Comparison of ENCODE assay signal across 9 cellular contexts in the genomic region with DNA sequence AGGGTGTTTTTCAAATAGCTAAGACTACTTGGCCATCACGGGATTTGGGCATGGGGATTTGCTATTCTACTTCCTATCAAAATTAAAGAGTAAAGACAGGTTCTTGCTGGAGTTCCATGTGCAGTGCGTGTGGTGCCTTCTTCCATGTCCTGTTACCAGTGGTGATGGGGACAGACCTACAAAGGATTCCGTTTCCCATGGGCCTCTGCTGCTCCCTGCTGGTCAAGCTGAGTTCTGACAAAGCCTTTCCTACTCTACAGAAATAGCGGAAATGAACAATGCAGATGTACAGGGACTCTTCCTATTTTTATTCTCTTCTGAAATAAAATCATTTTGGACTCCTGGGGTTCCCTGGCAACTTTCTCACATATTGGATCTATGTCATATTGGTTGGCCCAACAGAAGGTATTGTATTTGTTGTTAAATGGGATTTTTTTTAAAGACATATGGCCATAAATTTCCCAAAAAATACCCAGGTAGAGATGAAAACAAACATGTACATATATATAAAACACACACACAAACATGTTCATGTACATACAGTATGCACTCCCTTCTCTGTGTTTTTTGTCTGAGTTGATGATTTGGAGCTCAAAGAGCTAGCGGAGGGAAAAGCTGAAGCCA.
DNase-seq lines count a peak whose midpoint lies in the region; ATAC-seq, FAIRE-seq and TF ChIP-seq lines count a peak whose summit lies in the region.
"Had no signal": no experiment of that assay in that cellular context is flagged by ENCODE, and none has a peak within 500 bp of the region (broad histone marks: within the 10 kb centered on the region; RNA-seq: fewer than 3 reads in every experiment).

No MANE protein-coding gene starts in this region.

- peak; percentile 26 for TF ChIP-seq CTCF in Calu3 (IDR thresholded peaks at IDR 0.05; ENCODE audit: unreplicated experiment)
- peak; percentile 73 to 89 (median 81) for TF ChIP-seq CTCF in H1 (IDR thresholded peaks at IDR 0.05; ENCODE audit: control extremely low read depth in 1 of 3, insufficient read depth in 1 of 3, low read depth in 1 of 3, low read length in 3 of 3)

- no peak overlapping the region for H3K23ac ChIP-seq in H1 (ENCODE audit: insufficient read length)

- POLR2A ChIA-PET in activated CD8-positive, alpha-beta T cell treated with anti-CD3 and anti-CD28 coated beads, Interleukin-2, amount 10 ng/mL, durations not matched to agents 7 days and 5 days (lab: Charles Lee), result no interaction called here
- POLR2A ChIA-PET in H1 (lab: Charles Lee; ENCODE audit: partially characterized antibody), result interaction anchor here (0.9 kb wide), 1 partner anchor 364 kb away, joined by 3 read pairs; no protein-coding TSS in a partner anchor

- H2BK120ac ChIP-seq in H1 (replicated peaks; ENCODE audit: low read depth, low read length), result no peak overlapping the region

- H3K9me3 ChIP-seq in H1 (ENCODE audit: insufficient read depth in 2 of 2, low read depth in 1 of 2, low read length in 1 of 2), result no peaks in the 10 kb centered on the region
- H3K9me3 ChIP-seq in mesodermal cell (ENCODE audit: control insufficient read depth, low read length), result no peaks in the 10 kb centered on the region

- H3K9ac ChIP-seq in H1 (replicated peaks in 1 of 4; ENCODE audit: extremely low read depth in 1 of 4, low read depth in 3 of 4, low read length in 3 of 4), result no peak overlapping the region

- CTCF ChIA-PET in Calu3 (lab: Charles Lee) (interaction anchor here (1.0 kb wide), 1 partner anchor 170 kb away, joined by 3 read pairs; no protein-coding TSS in a partner anchor), H1 (lab: Charles Lee; ENCODE audit: partially characterized antibody) (interaction anchor here (0.5 to 2.9 kb wide), 42 partner anchors 8 to 397 kb away, joined by 3 to 11 read pairs (median 4); no protein-coding TSS in a partner anchor)
- CTCF ChIA-PET in activated CD8-positive, alpha-beta T cell treated with anti-CD3 and anti-CD28 coated beads, Interleukin-2, amount 10 ng/mL, durations not matched to agents 7 days and 5 days (lab: Charles Lee), result interaction anchor here (0.6 to 4.1 kb wide), 24 partner anchors 8 to 985 kb away, joined by 3 to 26 read pairs (median 4); no protein-coding TSS in a partner anchor

- H3K14ac ChIP-seq in H1 (ENCODE audit: insufficient read length), result no peak overlapping the region

- no peak overlapping the region for H3K18ac ChIP-seq in H1 (ENCODE audit: extremely low read depth, low read length)

- no peak overlapping the region for H2BK5ac ChIP-seq in H1 (ENCODE audit: low read depth, low read length)

- H4K5ac ChIP-seq in H1 (ENCODE audit: insufficient read length, low read depth, low read length), result no peak overlapping the region

- H3K36me3 ChIP-seq in H1 (ENCODE audit: control insufficient read depth in 2 of 4, insufficient read depth in 4 of 4, low read length in 3 of 4) (no peaks in the 10 kb centered on the region), mesodermal cell (ENCODE audit: control insufficient read depth, insufficient read depth, low read length) (peaks cover 43% of the 10 kb centered on the region)

- H4K20me1 ChIP-seq in H1 (replicated peaks in 1 of 2; ENCODE audit: control insufficient read depth in 1 of 2, insufficient read depth in 2 of 2, low read length in 2 of 2), result no peaks in the 10 kb centered on the region

- no peak overlapping the region for H3K4me3 Mint-ChIP-seq in Calu3 (ENCODE audit: low read depth, unreplicated experiment)
- no peak overlapping the region for H3K4me3 Mint-ChIP-seq in activated CD8-positive, alpha-beta T cell treated with anti-CD3 and anti-CD28 coated beads, Interleukin-2, amount 10 ng/mL, durations not matched to agents 7 days and 5 days
- no peak overlapping the region for H3K4me3 Mint-ChIP-seq in stimulated activated memory B cell treated with anti-CD40 and anti-IgM and Interleukin-4, amounts not matched to agents 10 μg/mL and 1 μg/mL and 100 μg/mL, for 72 hours
- H3K4me3 Mint-ChIP-seq: dendritic cell treated with granulocyte-macrophage colony-stimulating factor and Interleukin-4, amounts not matched to agents 40 ng/mL and 50 ng/mL, for 4 days had no signal

- H3K27me3 Mint-ChIP-seq in Calu3 (ENCODE audit: unreplicated experiment), result no peaks in the 10 kb centered on the region
- no peaks in the 10 kb centered on the region for H3K27me3 Mint-ChIP-seq in activated CD8-positive, alpha-beta T cell treated with anti-CD3 and anti-CD28 coated beads, Interleukin-2, amount 10 ng/mL, durations not matched to agents 7 days and 5 days (ENCODE audit: low read depth)
- no peaks in the 10 kb centered on the region for H3K27me3 Mint-ChIP-seq in stimulated activated memory B cell treated with anti-CD40 and anti-IgM and Interleukin-4, amounts not matched to agents 10 μg/mL and 1 μg/mL and 100 μg/mL, for 72 hours

- DNase-seq in Calu3 (peak; percentile 54), NCI-H82 treated with DMSO at 0.1 percent for 48 hours (lab: John Stamatoyannopoulos, UW; ENCODE audit: unreplicated experiment) (peak; percentile 46), H1 (ENCODE audit: low read depth in 1 of 2, low spot score in 2 of 2) (peak in 1 of 2 experiments; percentile 87)
- peak; percentile 69 for DNase-seq in activated CD8-positive, alpha-beta T cell treated with anti-CD3 and anti-CD28 coated beads, Interleukin-2, amount 10 ng/mL, durations not matched to agents 7 days and 5 days

- 39% methylated on average over 5 of the region's 5 CpGs; no CpG with 5 or more reads in 1 of the 2 experiments for WGBS in H1 (ENCODE audit: extremely low coverage in 1 of 2, insufficient coverage in 1 of 2, insufficient read length in 1 of 2, insufficient replicate concordance in 2 of 2, low coverage in 1 of 2, low lambda C conversion rate in 2 of 2, missing lambda C conversion rate in 1 of 2), 2 experiments
- WGBS in mesodermal cell (ENCODE audit: insufficient coverage in 2 of 2), 2 experiments, result 17 to 30% methylated on average over 2 of the region's 5 CpGs

- intact Hi-C loops in Calu3 (cut with micrococcal nuclease; ENCODE audit: unreplicated experiment), result loop anchor here (5.0 to 10.0 kb wide), 2 partner anchors 189 to 998 kb away; no protein-coding TSS in a partner anchor

- no peak overlapping the region for H3K56ac ChIP-seq in H1 (replicated peaks; ENCODE audit: insufficient read length, low read depth, low read length)

- peak; percentile 95 for FAIRE-seq in H1 (lab: Jason Lieb, UNC)

- no peaks in the 10 kb centered on the region for H3K36me3 Mint-ChIP-seq in Calu3 (ENCODE audit: insufficient read depth, unreplicated experiment)
- H3K36me3 Mint-ChIP-seq in activated CD8-positive, alpha-beta T cell treated with anti-CD3 and anti-CD28 coated beads, Interleukin-2, amount 10 ng/mL, durations not matched to agents 7 days and 5 days (ENCODE audit: low read depth), result peaks cover 23% of the 10 kb centered on the region
- H3K36me3 Mint-ChIP-seq in stimulated activated memory B cell treated with anti-CD40 and anti-IgM and Interleukin-4, amounts not matched to agents 10 μg/mL and 1 μg/mL and 100 μg/mL, for 72 hours, result peaks cover 20% of the 10 kb centered on the region

- no TSS peak for BruUV-seq in Calu3 (replicated peaks; lab: Mats Ljungman, UMichigan)

- H3K4me1 ChIP-seq in H1 (replicated peaks in 1 of 4; ENCODE audit: control insufficient read depth in 3 of 4, insufficient read depth in 4 of 4, low read length in 3 of 4) (peaks cover 0 to 2% (median under 1%) of the 10 kb centered on the region in 4 experiments; a peak in 3 of 7 replicates), mesodermal cell (ENCODE audit: control insufficient read depth, insufficient read depth, low read length, poor library complexity, severe bottlenecking) (peaks cover 9% of the 10 kb centered on the region)

- TF ChIP-seq RAD21 in H1 (IDR thresholded peaks at IDR 0.05 in 1 of 2, conservative IDR thresholded peaks at IDR 0.05 in 1 of 2; ENCODE audit: low read depth in 2 of 2, low read length in 2 of 2), result peak; percentile 91 to 93

- no peak overlapping the region for H2BK12ac ChIP-seq in H1 (ENCODE audit: low read depth, low read length)

- no peak overlapping the region for H2BK15ac ChIP-seq in H1 (ENCODE audit: low read length)

- no peaks in the 10 kb centered on the region for H3K79me1 ChIP-seq in H1 (ENCODE audit: low read depth, low read length)

- no peak overlapping the region for H3K4ac ChIP-seq in H1 (replicated peaks; ENCODE audit: insufficient read length, low read depth, low read length)

- TF ChIP-seq POLR2A in H1 (IDR thresholded peaks at IDR 0.05; ENCODE audit: control extremely low read depth in 1 of 2, low read depth in 2 of 2, low read length in 2 of 2), result no peak

- no peak overlapping the region for H3K4me2 ChIP-seq in H1 (ENCODE audit: insufficient read depth in 1 of 2, low read depth in 2 of 2, low read length in 2 of 2)

- H3K27ac ChIP-seq in H1 (ENCODE audit: low read depth, low read length) (no peak overlapping the region), mesodermal cell (ENCODE audit: low read depth, low read length, severe bottlenecking) (peak overlapping the region; percentile 17)

- H4K91ac ChIP-seq in H1 (replicated peaks; ENCODE audit: insufficient read length, low read length), result no peak overlapping the region

- H2BK20ac ChIP-seq in H1 (ENCODE audit: low read length), result no peak overlapping the region

- H3K9me3 Mint-ChIP-seq in Calu3 (ENCODE audit: low read depth, unreplicated experiment), result no peaks in the 10 kb centered on the region
- no peaks in the 10 kb centered on the region for H3K9me3 Mint-ChIP-seq in activated CD8-positive, alpha-beta T cell treated with anti-CD3 and anti-CD28 coated beads, Interleukin-2, amount 10 ng/mL, durations not matched to agents 7 days and 5 days (ENCODE audit: insufficient read depth)
- no peaks in the 10 kb centered on the region for H3K9me3 Mint-ChIP-seq in stimulated activated memory B cell treated with anti-CD40 and anti-IgM and Interleukin-4, amounts not matched to agents 10 μg/mL and 1 μg/mL and 100 μg/mL, for 72 hours
- H3K9me3 Mint-ChIP-seq: dendritic cell treated with granulocyte-macrophage colony-stimulating factor and Interleukin-4, amounts not matched to agents 40 ng/mL and 50 ng/mL, for 4 days had no signal

- peak; percentile 89 for ATAC-seq in GM19468 (IDR thresholded peaks at IDR 0.05; ENCODE audit: extremely low read depth, unreplicated experiment)
- peak; percentile 84 for ATAC-seq in HG03571 (IDR thresholded peaks at IDR 0.05; ENCODE audit: unreplicated experiment)
- ATAC-seq in activated CD8-positive, alpha-beta T cell treated with anti-CD3 and anti-CD28 coated beads, Interleukin-2, amount 10 ng/mL, durations not matched to agents 7 days and 5 days, result peak; percentile 77
- peak; percentile 88 for ATAC-seq in stimulated activated memory B cell treated with anti-CD40 and anti-IgM and Interleukin-4, amounts not matched to agents 10 μg/mL and 1 μg/mL and 100 μg/mL, for 72 hours

- H3K4me3 ChIP-seq in H1 (ENCODE audit: extremely low read depth in 1 of 4, insufficient read depth in 2 of 4, low read depth in 3 of 4, low read length in 4 of 4) (no peak overlapping the region), mesodermal cell (ENCODE audit: extremely low read depth, insufficient read depth, low read length, poor library complexity, severe bottlenecking) (no peak overlapping the region)

- H2AK5ac ChIP-seq in H1 (ENCODE audit: low read depth, low read length), result no peak overlapping the region

- H3K23me2 ChIP-seq in H1 (ENCODE audit: low read depth, low read length), result no peaks in the 10 kb centered on the region

- no peak overlapping the region for H2AFZ ChIP-seq in H1 (ENCODE audit: low read length)

- TF ChIP-seq EP300 in H1 (IDR thresholded peaks at IDR 0.05; ENCODE audit: borderline replicate concordance in 1 of 2, low read depth in 2 of 2, low read length in 2 of 2), result no peak

- H4K8ac ChIP-seq in H1 (ENCODE audit: extremely low read depth, insufficient read depth, low read length), result no peak overlapping the region

- H3K79me2 ChIP-seq in H1 (ENCODE audit: control insufficient read depth in 1 of 2, insufficient read depth in 2 of 2, low read length in 2 of 2), result no peaks in the 10 kb centered on the region

- no peak overlapping the region for H3K27ac Mint-ChIP-seq in Calu3 (ENCODE audit: unreplicated experiment)
- H3K27ac Mint-ChIP-seq in activated CD8-positive, alpha-beta T cell treated with anti-CD3 and anti-CD28 coated beads, Interleukin-2, amount 10 ng/mL, durations not matched to agents 7 days and 5 days, result no peak overlapping the region
- H3K27ac Mint-ChIP-seq in stimulated activated memory B cell treated with anti-CD40 and anti-IgM and Interleukin-4, amounts not matched to agents 10 μg/mL and 1 μg/mL and 100 μg/mL, for 72 hours, result no peak overlapping the region
- H3K27ac Mint-ChIP-seq: dendritic cell treated with granulocyte-macrophage colony-stimulating factor and Interleukin-4, amounts not matched to agents 40 ng/mL and 50 ng/mL, for 4 days had no signal

- no peaks in the 10 kb centered on the region for H3K4me1 Mint-ChIP-seq in Calu3 (ENCODE audit: low read depth, unreplicated experiment)
- no peaks in the 10 kb centered on the region for H3K4me1 Mint-ChIP-seq in activated CD8-positive, alpha-beta T cell treated with anti-CD3 and anti-CD28 coated beads, Interleukin-2, amount 10 ng/mL, durations not matched to agents 7 days and 5 days (ENCODE audit: low read depth)
- peaks cover 9% of the 10 kb centered on the region for H3K4me1 Mint-ChIP-seq in stimulated activated memory B cell treated with anti-CD40 and anti-IgM and Interleukin-4, amounts not matched to agents 10 μg/mL and 1 μg/mL and 100 μg/mL, for 72 hours

- no peaks in the 10 kb centered on the region for H3K27me3 ChIP-seq in H1 (replicated peaks in 1 of 4; ENCODE audit: control insufficient read depth in 3 of 4, extremely low read depth in 1 of 4, insufficient read depth in 3 of 4, low read length in 3 of 4)
